In the genomic region with DNA sequence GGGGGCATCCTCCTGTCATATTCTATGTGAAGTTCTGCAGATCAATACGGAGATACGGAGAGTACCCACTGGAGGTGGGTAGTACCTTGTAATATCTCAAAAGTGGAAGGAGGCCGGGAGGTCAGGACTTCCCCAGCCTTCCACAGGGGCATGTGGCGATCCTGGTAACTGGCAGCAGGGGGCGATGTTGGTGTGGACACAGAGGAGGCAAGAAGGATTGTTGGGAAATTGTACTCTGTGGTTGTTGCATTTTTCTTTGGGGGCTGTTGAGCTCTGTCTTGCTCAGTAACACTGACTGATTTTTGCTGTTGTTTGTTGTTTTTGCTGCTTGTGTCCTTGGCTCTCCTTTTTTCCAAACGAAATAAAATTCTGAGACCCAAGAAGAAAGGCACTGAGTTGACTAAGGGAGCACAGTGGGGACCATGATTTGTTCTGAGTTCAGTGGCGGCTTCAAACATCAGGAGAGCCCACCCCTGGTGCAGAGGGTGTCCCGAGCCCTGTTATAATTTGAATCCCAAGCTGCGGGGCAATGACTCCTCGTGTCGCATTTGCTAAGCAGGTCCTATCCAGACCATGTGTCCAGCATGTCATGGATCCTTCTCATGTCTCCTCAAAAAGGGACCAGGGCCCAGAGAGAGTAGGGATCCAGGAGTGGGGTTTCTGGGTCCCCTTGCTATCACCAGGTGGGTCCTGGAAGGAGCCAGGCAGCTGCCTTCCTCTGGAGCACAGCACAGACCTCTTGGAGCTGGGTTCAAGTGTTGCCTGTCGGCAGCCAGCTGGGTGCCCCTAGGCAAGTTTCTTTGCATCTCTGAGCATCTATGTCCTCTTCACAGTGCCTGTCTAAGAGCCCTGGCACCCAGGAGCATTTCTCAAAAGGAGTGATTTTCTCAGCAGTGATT, we compare ENCODE assay signal across 8 cellular contexts. TPM values are rescaled to one million over a fixed set of nuclear protein-coding genes. Genes with fewer than 3 reads are reported as not detected.
DNase-seq lines count a peak whose midpoint lies in the region; ATAC-seq and TF ChIP-seq lines count a peak whose summit lies in the region.

No MANE protein-coding gene starts in this region.

- ATAC-seq in GM19023 (IDR thresholded peaks at IDR 0.05; ENCODE audit: unreplicated experiment) (peak; percentile 61), HG03196 (IDR thresholded peaks at IDR 0.05; ENCODE audit: unreplicated experiment) (no peak)

- DNase-seq in AG10803 (ENCODE audit: low read depth) (peak; percentile 64), HT-29 (ENCODE audit: low spot score) (peak; percentile 72), RKO (ENCODE audit: low spot score) (peak; percentile 43), fibroblast of villous mesenchyme (ENCODE audit: low read depth) (peak; percentile 65), posterior cingulate gyrus (peak in 7 of 10 donors; percentile 44 to 87 (median 57))
- peak; percentile 84 to 85 for DNase-seq in activated T-cell treated with anti-CD3 and anti-CD28 coated beads, Interleukin-2, amount 50 U/mL, for 48 hours

- TF ChIP-seq CTCF in AG10803 (conservative IDR thresholded peaks at IDR 0.05; ENCODE audit: low read length) (peak; percentile 84), fibroblast of villous mesenchyme (IDR thresholded peaks at IDR 0.05; ENCODE audit: insufficient read depth, low read depth, low read length) (peak; percentile 92)

- no peak overlapping the region for H3K4me3 ChIP-seq in AG10803 (ENCODE audit: low read length)
- no peak overlapping the region for H3K4me3 ChIP-seq in fibroblast of villous mesenchyme (ENCODE audit: low read depth, low read length)

- intact Hi-C loops in posterior cingulate gyrus (cut with DNase I): loop anchor here (5.0 kb wide), 1 partner anchor 229 kb away; no protein-coding TSS in a partner anchor

RNA-seq across cellular contexts. Expression of a gene that starts 22.8 kb away (rescaled TPM):
- 0.28 and 1.9 TPM in 2 replicates for total RNA-seq in HT-29 (2014; rRNA removed; shearing (Covaris generic))
- total RNA-seq in fibroblast of villous mesenchyme: 0.32 and 0.86 TPM in 2 replicates
